In genomic region chr14:99257673-99258221, GRCh38 we compare ENCODE assay signal across 14 cellular contexts. TPM values are rescaled to one million over a fixed set of nuclear protein-coding genes. Genes with fewer than 3 reads are reported as not detected.
DNase-seq lines count a peak whose midpoint lies in the region; FAIRE-seq and TF ChIP-seq lines count a peak whose summit lies in the region.
"Had no signal": no experiment of that assay in that cellular context is flagged by ENCODE, and none has a peak within 500 bp of the region (broad histone marks: within the 10 kb centered on the region; RNA-seq: fewer than 3 reads in every experiment).

No MANE protein-coding gene starts in this region.

- peaks cover 37% of the 10 kb centered on the region for H3K36me3 Mint-ChIP-seq in activated T-helper 1 cell treated with anti-CD3 and anti-CD28 coated beads, Interleukin-12 subunit alpha, Interleukin-12 subunit beta, Interleukin-2, Interleukin-4 antibody, amounts not matched to agents 30 ng/mL and 10 ng/mL and 1 ng/mL, durations not matched to agents 14 hours and 24 hours and 36 hours (ENCODE audit: low read depth)

- H3K9me1 ChIP-seq in keratinocyte (ENCODE audit: control insufficient read depth, extremely low read depth, insufficient read depth, low read length) = no peaks in the 10 kb centered on the region

- peak overlapping the region; percentile 90 for H3K9ac ChIP-seq in keratinocyte (ENCODE audit: control insufficient read depth, extremely low read depth, insufficient read depth, low read length)
- H3K9ac ChIP-seq: GM23248 had no signal

- peak; percentile 80 for FAIRE-seq in keratinocyte (lab: Jason Lieb, UNC)
- FAIRE-seq: bronchial epithelial cell had no signal

- 84% methylated on average over 16 of the region's 16 CpGs for WGBS in thymus

- no peaks in the 10 kb centered on the region for H4K20me1 ChIP-seq in keratinocyte (ENCODE audit: control insufficient read depth, extremely low read depth, insufficient read depth, low read length)

- H3K9me3 ChIP-seq in keratinocyte (ENCODE audit: control insufficient read depth, low read depth, low read length) = no peaks in the 10 kb centered on the region
- no peaks in the 10 kb centered on the region for H3K9me3 ChIP-seq in thymus (ENCODE audit: control insufficient read depth)
- no peaks in the 10 kb centered on the region for H3K9me3 ChIP-seq in ascending aorta
- H3K9me3 ChIP-seq: sigmoid colon had no signal

- peak overlapping the region; percentile 99 for H3K4me3 Mint-ChIP-seq in activated T-helper 1 cell treated with anti-CD3 and anti-CD28 coated beads, Interleukin-12 subunit alpha, Interleukin-12 subunit beta, Interleukin-2, Interleukin-4 antibody, amounts not matched to agents 30 ng/mL and 10 ng/mL and 1 ng/mL, durations not matched to agents 14 hours and 24 hours and 36 hours

- no peaks in the 10 kb centered on the region for H3K27me3 Mint-ChIP-seq in activated T-helper 1 cell treated with anti-CD3 and anti-CD28 coated beads, Interleukin-12 subunit alpha, Interleukin-12 subunit beta, Interleukin-2, Interleukin-4 antibody, amounts not matched to agents 30 ng/mL and 10 ng/mL and 1 ng/mL, durations not matched to agents 14 hours and 24 hours and 36 hours (ENCODE audit: insufficient read depth)

- H3K36me3 ChIP-seq in keratinocyte (ENCODE audit: control insufficient read depth in 2 of 2, extremely low read depth in 1 of 2, insufficient read depth in 2 of 2, low read length in 2 of 2) (peaks cover 13 to 25% of the 10 kb centered on the region in 2 experiments), thymus (ENCODE audit: control insufficient read depth, insufficient read depth) (peaks cover 56% of the 10 kb centered on the region), ascending aorta (no peaks in the 10 kb centered on the region)
- H3K36me3 ChIP-seq: sigmoid colon had no signal

- H3K27ac Mint-ChIP-seq in activated T-helper 1 cell treated with anti-CD3 and anti-CD28 coated beads, Interleukin-12 subunit alpha, Interleukin-12 subunit beta, Interleukin-2, Interleukin-4 antibody, amounts not matched to agents 30 ng/mL and 10 ng/mL and 1 ng/mL, durations not matched to agents 14 hours and 24 hours and 36 hours = peak overlapping the region; percentile 100

- H2AFZ ChIP-seq in keratinocyte (ENCODE audit: control insufficient read depth, low read length) = no peak overlapping the region
- H2AFZ ChIP-seq: GM23248 had no signal

- H3K9me3 Mint-ChIP-seq in activated T-helper 1 cell treated with anti-CD3 and anti-CD28 coated beads, Interleukin-12 subunit alpha, Interleukin-12 subunit beta, Interleukin-2, Interleukin-4 antibody, amounts not matched to agents 30 ng/mL and 10 ng/mL and 1 ng/mL, durations not matched to agents 14 hours and 24 hours and 36 hours = no peaks in the 10 kb centered on the region

- H3K27me3 ChIP-seq in keratinocyte (ENCODE audit: control insufficient read depth, extremely low read depth, insufficient read depth, low read length) (no peaks in the 10 kb centered on the region), thymus (ENCODE audit: control insufficient read depth, insufficient read depth) (no peaks in the 10 kb centered on the region), ascending aorta (no peaks in the 10 kb centered on the region)

- peaks cover 98% of the 10 kb centered on the region for H3K4me1 Mint-ChIP-seq in activated T-helper 1 cell treated with anti-CD3 and anti-CD28 coated beads, Interleukin-12 subunit alpha, Interleukin-12 subunit beta, Interleukin-2, Interleukin-4 antibody, amounts not matched to agents 30 ng/mL and 10 ng/mL and 1 ng/mL, durations not matched to agents 14 hours and 24 hours and 36 hours (ENCODE audit: low read depth)

- H3K4me1 ChIP-seq in keratinocyte (ENCODE audit: control insufficient read depth, extremely low read depth, insufficient read depth, low read length) (peaks cover 45% of the 10 kb centered on the region), thymus (ENCODE audit: control insufficient read depth, insufficient read depth, low read length) (peaks cover 45% of the 10 kb centered on the region), ascending aorta (no peaks in the 10 kb centered on the region)
- H3K4me1 ChIP-seq: sigmoid colon had no signal

- DNase-seq in stimulated activated CD4-positive, alpha-beta T cell treated with anti-CD3 and anti-CD28 coated beads, Interleukin-15, amount 100 ng/mL, for 24 hours = peak; percentile 46
- no peak for DNase-seq in stimulated activated CD4-positive, alpha-beta T cell treated with anti-CD3 and anti-CD28 coated beads, Interleukin-4, amount 100 ng/mL, for 24 hours
- no peak for DNase-seq in activated T-helper 1 cell treated with anti-CD3 and anti-CD28 coated beads, Interleukin-12 subunit alpha, Interleukin-12 subunit beta, Interleukin-2, Interleukin-4 antibody, amounts not matched to agents 30 ng/mL and 10 ng/mL and 1 ng/mL, durations not matched to agents 14 hours and 24 hours and 36 hours (ENCODE audit: low spot score)
- DNase-seq in keratinocyte (ENCODE audit: low read depth, low spot score) (no peak), SHP77 treated with DMSO at 0.1 percent for 48 hours (lab: John Stamatoyannopoulos, UW) (no peak), ascending aorta (ENCODE audit: low spot score in 2 of 2) (no peak), NCI-H82 (lab: John Stamatoyannopoulos, UW) (no peak)
- DNase-seq: GM23248, NCI-H2171, sigmoid colon, substantia nigra had no signal

- peaks cover 98% of the 10 kb centered on the region for H3K79me2 ChIP-seq in keratinocyte (ENCODE audit: control insufficient read depth, insufficient read depth, low read length)

- H3K27ac ChIP-seq in keratinocyte (ENCODE audit: control insufficient read depth, insufficient read depth, low read length) = peak overlapping the region; percentile 95
- peak overlapping the region; percentile 78 for H3K27ac ChIP-seq in thymus (ENCODE audit: low read depth)
- no peak overlapping the region for H3K27ac ChIP-seq in ascending aorta
- H3K27ac ChIP-seq: GM23248, sigmoid colon had no signal

- TF ChIP-seq CTCF in keratinocyte (optimal IDR thresholded peaks at IDR 0.05 in 1 of 3, IDR thresholded peaks at IDR 0.05 in 1 of 3, conservative IDR thresholded peaks at IDR 0.05 in 1 of 3; ENCODE audit: extremely low read depth in 1 of 3, insufficient read depth in 2 of 3, low read length in 3 of 3) (no peak), ascending aorta (IDR thresholded peaks at IDR 0.05) (no peak)

- H3K4me3 ChIP-seq in keratinocyte (ENCODE audit: control insufficient read depth in 2 of 3, extremely low read depth in 1 of 3, insufficient read depth in 2 of 3, low read depth in 1 of 3, low read length in 3 of 3) (peak overlapping the region in 1 of 3 experiments; percentile 75), thymus (ENCODE audit: low read length) (no peak overlapping the region), ascending aorta (no peak overlapping the region)
- H3K4me3 ChIP-seq: GM23248, sigmoid colon had no signal

- peak overlapping the region; percentile 100 for H3K4me2 ChIP-seq in keratinocyte (ENCODE audit: control insufficient read depth, extremely low read depth, insufficient read depth, low read depth, low read length)

- intact Hi-C loops in activated T-helper 1 cell treated with anti-CD3 and anti-CD28 coated beads, Interleukin-12 subunit alpha, Interleukin-12 subunit beta, Interleukin-2, Interleukin-4 antibody, amounts not matched to agents 30 ng/mL and 10 ng/mL and 1 ng/mL, durations not matched to agents 14 hours and 24 hours and 36 hours (cut with micrococcal nuclease) = no loop called here
- intact Hi-C loops in ascending aorta (cut with DNase I) = no loop called here

- dilution Hi-C loops in keratinocyte (cut with MboI; ENCODE audit: extremely low pct_ligation_motif_present, low sequenced_read_pairs) = no loop called here

RNA-seq across cellular contexts. Expression of gene BCL11B, which starts 14.2 kb away (rescaled TPM):
- 43.5 and 45.4 TPM in 2 replicates for total RNA-seq in activated T-helper 1 cell treated with anti-CD3 and anti-CD28 coated beads, Interleukin-12 subunit alpha, Interleukin-12 subunit beta, Interleukin-2, Interleukin-4 antibody, amounts not matched to agents 30 ng/mL and 10 ng/mL and 1 ng/mL, durations not matched to agents 14 hours and 24 hours and 36 hours
- 3.6 to 6.4 TPM (median 5.2 TPM) in 3 replicates for polyA plus RNA-seq in keratinocyte
- 2.3 TPM for polyA plus RNA-seq in keratinocyte (2011; ENCODE audit: low read depth)
- polyA plus RNA-seq in keratinocyte (2011; cell fraction: cytosol; rRNA removed) = 2.6 and 3.0 TPM in 2 replicates
- polyA plus RNA-seq in keratinocyte (2011; cell fraction: nucleus; rRNA removed) = 10.9 and 11.1 TPM in 2 replicates
- 3.9 and 7.8 TPM in 2 replicates for polyA plus RNA-seq in keratinocyte (2012; ENCODE audit: low replicate concordance)
- 6.5 to 9.3 TPM (median 8.7 TPM) in 3 replicates for polyA minus RNA-seq in keratinocyte
- polyA minus RNA-seq in keratinocyte (2011; cell fraction: cytosol; rRNA and poly(A)+ RNA removed) = 9.4 TPM
- polyA minus RNA-seq in keratinocyte (2011; cell fraction: nucleus; rRNA and poly(A)+ RNA removed) = 17.1 and 20.4 TPM in 2 replicates
- polyA plus RNA-seq in thymus = 15.1 TPM
- 0.85 TPM for total RNA-seq in ascending aorta
- total RNA-seq: fibroblast of villous mesenchyme, GM23248 had no signal
- polyA plus RNA-seq: GM23248 had no signal

Comparison
In these comparisons a context has a peak if more than half of its experiments do, and no peak if none do; other contexts are left out.
1. H3K27ac ChIP-seq: peak in keratinocyte (single experiment) and thymus (single experiment); none in ascending aorta (0 of 2).
2. RNA of gene BCL11B, which starts 14.2 kb away (total RNA-seq): 43.5 to 45.4 TPM in activated T-helper 1 cell treated with anti-CD3 and anti-CD28 coated beads, Interleukin-12 subunit alpha, Interleukin-12 subunit beta, Interleukin-2, Interleukin-4 antibody, amounts not matched to agents 30 ng/mL and 10 ng/mL and 1 ng/mL, durations not matched to agents 14 hours and 24 hours and 36 hours; 0.85 TPM in ascending aorta (single experiment); every median in the first group is over 10 times any median in the second.